ENCODE assay signal across 15 cellular contexts in the genomic region with DNA sequence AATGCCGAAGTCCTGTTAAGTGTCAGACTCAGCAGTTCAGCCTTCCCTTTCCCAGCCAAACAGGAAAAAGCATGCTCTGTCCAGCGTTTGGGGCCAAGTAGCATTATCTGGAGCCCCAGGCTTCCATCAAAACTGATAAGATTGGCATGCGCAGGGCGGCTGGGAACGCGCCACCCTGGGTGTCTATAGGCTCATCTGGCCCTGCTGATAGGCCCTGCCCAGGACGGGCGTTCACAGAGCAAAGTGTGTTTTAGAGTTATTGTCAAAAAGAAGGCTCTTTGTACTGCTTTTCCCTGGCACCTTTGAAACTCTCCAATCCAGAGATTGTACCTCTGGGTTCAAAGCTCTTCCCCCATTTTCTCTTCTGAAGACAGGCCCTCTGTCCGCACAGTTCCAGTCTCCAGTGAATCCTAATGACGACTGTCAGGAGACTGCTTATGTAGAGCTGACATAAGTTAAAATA. TPM values are rescaled to one million over a fixed set of nuclear protein-coding genes. Genes with fewer than 3 reads are reported as not detected.
A peak's percentile ranks its signal among the peaks of the same experiment; 100 is the strongest.
DNase-seq lines count a peak whose midpoint lies in the region; TF ChIP-seq lines count a peak whose summit lies in the region.
"Had no signal": no experiment of that assay in that cellular context is flagged by ENCODE, and none has a peak within 500 bp of the region (broad histone marks: within the 10 kb centered on the region; RNA-seq: fewer than 3 reads in every experiment).

A gene with protein sequence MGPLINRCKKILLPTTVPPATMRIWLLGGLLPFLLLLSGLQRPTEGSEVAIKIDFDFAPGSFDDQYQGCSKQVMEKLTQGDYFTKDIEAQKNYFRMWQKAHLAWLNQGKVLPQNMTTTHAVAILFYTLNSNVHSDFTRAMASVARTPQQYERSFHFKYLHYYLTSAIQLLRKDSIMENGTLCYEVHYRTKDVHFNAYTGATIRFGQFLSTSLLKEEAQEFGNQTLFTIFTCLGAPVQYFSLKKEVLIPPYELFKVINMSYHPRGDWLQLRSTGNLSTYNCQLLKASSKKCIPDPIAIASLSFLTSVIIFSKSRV (minus strand): TSS at position 102 of the 463 bp plus-strand sequence. CDS start 413 bp downstream, outside the sequence.

- H2AK5ac ChIP-seq in mesenchymal stem cell (ENCODE audit: low read length, severe bottlenecking), result no peak within 1 kb of the TSS

- CTCF ChIA-PET in Caco-2 (lab: Charles Lee) (interaction anchor here (2.2 kb wide), 1 partner anchor 152 kb away, joined by 6 read pairs; no protein-coding TSS in a partner anchor), MCF 10A (lab: Yijun Ruan, JAX) (interaction anchor here (0.7 to 7.1 kb wide), 6 partner anchors 10 to 378 kb away, joined by 3 to 121 read pairs (median 6); partner anchors contain the start of gene RERG)

- no peaks in the 10 kb centered on the region for H3K9me3 ChIP-seq in Caco-2
- no peaks in the 10 kb centered on the region for H3K9me3 ChIP-seq in hepatocyte (ENCODE audit: low read depth)
- no peaks in the 10 kb centered on the region for H3K9me3 ChIP-seq in sigmoid colon
- H3K9me3 ChIP-seq in mesenchymal stem cell (ENCODE audit: control insufficient read depth, low read length), result no peaks in the 10 kb centered on the region

- TF ChIP-seq EP300 in sigmoid colon (IDR thresholded peaks at IDR 0.05), result no peak

- H3K4me3 Mint-ChIP-seq in Caco-2 (ENCODE audit: unreplicated experiment) (peak within 1 kb of the TSS; percentile 13), MCF 10A (ENCODE audit: unreplicated experiment) (no peak within 1 kb of the TSS)
- H3K4me3 Mint-ChIP-seq: naive thymus-derived CD8-positive, alpha-beta T cell had no signal

- H2BK15ac ChIP-seq in mesenchymal stem cell (ENCODE audit: low read depth, poor library complexity, severe bottlenecking), result no peak within 1 kb of the TSS

- DNase-seq in Caco-2 (peak; percentile 24 to 57), MCF 10A (ENCODE audit: unreplicated experiment) (no peak), hepatocyte (ENCODE audit: low spot score) (no peak), sigmoid colon (no peak), mesenchymal stem cell (no peak), activated gamma-delta T cell treated with Interleukin-2 at 50 U/mL for 16 hours (no peak), NCI-H2227 (lab: John Stamatoyannopoulos, UW; ENCODE audit: unreplicated experiment) (no peak)
- DNase-seq in stimulated activated CD4-positive, alpha-beta T cell treated with anti-CD3 and anti-CD28 coated beads, Interleukin-12 subunit alpha, Interleukin-12 subunit beta, amount 100 ng/mL, for 4 hours, result no peak
- DNase-seq: activated CD4-positive, alpha-beta T cell treated with anti-CD3 and anti-CD28 coated beads, Interleukin-2, amount 50 U/mL, for 4 hours; activated gamma-delta T cell; central memory CD4-positive, alpha-beta T cell; DMS 273 treated with DMSO at 0.1 percent for 48 hours; naive thymus-derived CD8-positive, alpha-beta T cell; small intestine; T-helper 2 cell had no signal

- H2BK120ac ChIP-seq in mesenchymal stem cell (ENCODE audit: low read depth, low read length), result no peak within 1 kb of the TSS

- H3K9ac ChIP-seq in mesenchymal stem cell (ENCODE audit: low read length), result no peak within 1 kb of the TSS

- no peaks in the 10 kb centered on the region for H3K79me1 ChIP-seq in mesenchymal stem cell (replicated peaks; ENCODE audit: low read length, poor library complexity, severe bottlenecking)

- intact Hi-C loops in Caco-2 (cut with micrococcal nuclease; ENCODE audit: unreplicated experiment) (loop anchor here (2.0 to 5.0 kb wide), 2 partner anchors 41 to 69 kb away; partner anchors contain the start of genes C12orf60 and WBP11), MCF 10A (cut with micrococcal nuclease) (loop anchor here (10.0 kb wide), 1 partner anchor 69 kb away; a partner anchor contains a TSS), sigmoid colon (cut with DNase I) (loop anchor here (2.0 to 10.0 kb wide), 4 partner anchors 49 to 741 kb away; no protein-coding TSS in a partner anchor)

- H3K27ac Mint-ChIP-seq in Caco-2 (ENCODE audit: unreplicated experiment), result peak within 1 kb of the TSS; percentile 24
- H3K27ac Mint-ChIP-seq in MCF 10A (ENCODE audit: low read depth, unreplicated experiment), result peak within 1 kb of the TSS; percentile 86
- H3K27ac Mint-ChIP-seq: naive thymus-derived CD8-positive, alpha-beta T cell had no signal

- no peak within 1 kb of the TSS for H4K8ac ChIP-seq in mesenchymal stem cell (ENCODE audit: low read length)

- TF ChIP-seq CTCF in Caco-2 (IDR thresholded peaks at IDR 0.05; ENCODE audit: insufficient read depth in 1 of 2, low read depth in 1 of 2, low read length in 1 of 2, severe bottlenecking in 1 of 2, unreplicated experiment in 1 of 2) (no peak), MCF 10A (IDR thresholded peaks at IDR 0.05; ENCODE audit: unreplicated experiment) (no peak), hepatocyte (IDR thresholded peaks at IDR 0.05; ENCODE audit: poor library complexity) (no peak), sigmoid colon (IDR thresholded peaks at IDR 0.05) (no peak)

- no peaks in the 10 kb centered on the region for H4K20me1 ChIP-seq in hepatocyte (ENCODE audit: insufficient read depth, poor library complexity, severe bottlenecking)

- H2AFZ ChIP-seq in hepatocyte (peak within 1 kb of the TSS; percentile 27), mesenchymal stem cell (ENCODE audit: low read depth, low read length) (no peak within 1 kb of the TSS)

- POLR2A ChIA-PET in Caco-2 (lab: Charles Lee) (no interaction called here), MCF 10A (lab: Yijun Ruan, JAX) (no interaction called here)

- H3K23ac ChIP-seq in mesenchymal stem cell (ENCODE audit: low read length in 2 of 2), result no peak within 1 kb of the TSS

- peak within 1 kb of the TSS in 1 of 2 experiments; percentile 78 for H3K18ac ChIP-seq in mesenchymal stem cell (ENCODE audit: low read depth in 1 of 2, low read length in 2 of 2)

- H3K27me3 ChIP-seq in Caco-2 (replicated peaks; ENCODE audit: control insufficient read depth, insufficient read depth, low read length), result no peaks in the 10 kb centered on the region
- H3K27me3 ChIP-seq in hepatocyte, result no peaks in the 10 kb centered on the region
- no peaks in the 10 kb centered on the region for H3K27me3 ChIP-seq in sigmoid colon
- H3K27me3 ChIP-seq in mesenchymal stem cell (ENCODE audit: control insufficient read depth in 1 of 2, insufficient read depth in 1 of 2, low read length in 2 of 2), result no peaks in the 10 kb centered on the region

- H3K79me2 ChIP-seq in hepatocyte, result no peaks in the 10 kb centered on the region

- H3K9me3 Mint-ChIP-seq in Caco-2 (ENCODE audit: unreplicated experiment) (peaks cover 11% of the 10 kb centered on the region), MCF 10A (ENCODE audit: unreplicated experiment) (no peaks in the 10 kb centered on the region)
- H3K9me3 Mint-ChIP-seq: naive thymus-derived CD8-positive, alpha-beta T cell had no signal

- H3K4me1 Mint-ChIP-seq in Caco-2 (ENCODE audit: low read depth, unreplicated experiment), result peaks cover 20% of the 10 kb centered on the region
- H3K4me1 Mint-ChIP-seq in MCF 10A (ENCODE audit: insufficient read depth, unreplicated experiment), result peaks cover 32% of the 10 kb centered on the region

- H3K27me3 Mint-ChIP-seq in Caco-2 (ENCODE audit: insufficient read depth, unreplicated experiment) (peaks cover 2% of the 10 kb centered on the region), MCF 10A (ENCODE audit: insufficient read depth, unreplicated experiment) (no peaks in the 10 kb centered on the region)

- no TSS peak for BruUV-seq in Caco-2 (replicated peaks; lab: Mats Ljungman, UMichigan)
- BruUV-seq in MCF 10A (replicated peaks; lab: Mats Ljungman, UMichigan), result no TSS peak

- H3K36me3 ChIP-seq in Caco-2 (ENCODE audit: control insufficient read depth, insufficient read depth, low read length), result no peaks in the 10 kb centered on the region
- no peaks in the 10 kb centered on the region for H3K36me3 ChIP-seq in hepatocyte (replicated peaks; ENCODE audit: insufficient read depth, low read depth)
- no peaks in the 10 kb centered on the region for H3K36me3 ChIP-seq in sigmoid colon
- no peaks in the 10 kb centered on the region for H3K36me3 ChIP-seq in mesenchymal stem cell (ENCODE audit: control insufficient read depth in 1 of 2, insufficient read depth in 2 of 2, low read depth in 1 of 2, low read length in 2 of 2)

- peaks cover 32% of the 10 kb centered on the region for H3K4me1 ChIP-seq in Caco-2
- peaks cover 36% of the 10 kb centered on the region for H3K4me1 ChIP-seq in hepatocyte (ENCODE audit: insufficient read depth)
- peaks cover 0 to 35% (median 29%) of the 10 kb centered on the region in 4 donors for H3K4me1 ChIP-seq in sigmoid colon
- peaks cover 2% of the 10 kb centered on the region for H3K4me1 ChIP-seq in mesenchymal stem cell (ENCODE audit: control insufficient read depth, insufficient read depth, low read depth, low read length)

- H4K91ac ChIP-seq in mesenchymal stem cell (ENCODE audit: low read length), result no peak within 1 kb of the TSS

- no peak for TF ChIP-seq POLR2A in sigmoid colon (IDR thresholded peaks at IDR 0.05)

- H3K9me2 ChIP-seq in hepatocyte (replicated peaks; ENCODE audit: insufficient read depth), result no peaks in the 10 kb centered on the region

- no peak within 1 kb of the TSS for H2BK5ac ChIP-seq in mesenchymal stem cell (ENCODE audit: low read depth, low read length, poor library complexity, severe bottlenecking)

- no peaks in the 10 kb centered on the region for H3K36me3 Mint-ChIP-seq in Caco-2 (ENCODE audit: insufficient read depth, unreplicated experiment)
- no peaks in the 10 kb centered on the region for H3K36me3 Mint-ChIP-seq in MCF 10A (ENCODE audit: insufficient read depth, unreplicated experiment)

- H3K27ac ChIP-seq in hepatocyte (peak within 1 kb of the TSS; percentile 77), sigmoid colon (peak within 1 kb of the TSS; percentile 58 to 65 (median 60)), mesenchymal stem cell (ENCODE audit: low read length, poor library complexity, severe bottlenecking) (no peak within 1 kb of the TSS)

- H3K4me2 ChIP-seq in hepatocyte, result peak within 1 kb of the TSS; percentile 45
- H3K4me2 ChIP-seq in mesenchymal stem cell (ENCODE audit: low read length, poor library complexity, severe bottlenecking), result no peak within 1 kb of the TSS

- no peak within 1 kb of the TSS for H3K14ac ChIP-seq in mesenchymal stem cell (ENCODE audit: low read length in 2 of 2)

- peak within 1 kb of the TSS in 1 of 2 experiments; percentile 67 for H3K4ac ChIP-seq in mesenchymal stem cell (ENCODE audit: low read depth in 1 of 2, low read length in 2 of 2)

- 56% methylated on average over 10 of the region's 10 CpGs for WGBS in hepatocyte (ENCODE audit: low lambda C conversion rate, missing lambda C conversion rate)
- 81 to 85% methylated on average over 10 of the region's 10 CpGs for WGBS in sigmoid colon, 2 donors
- 86% methylated on average over 10 of the region's 10 CpGs for WGBS in mesenchymal stem cell

- H3K4me3 ChIP-seq in Caco-2 (ENCODE audit: low read depth, low read length), result no peak within 1 kb of the TSS
- H3K4me3 ChIP-seq in hepatocyte, result peak within 1 kb of the TSS; percentile 2
- H3K4me3 ChIP-seq in sigmoid colon, result no peak within 1 kb of the TSS
- H3K4me3 ChIP-seq in mesenchymal stem cell (ENCODE audit: insufficient read depth in 1 of 2, low read depth in 1 of 2, low read length in 2 of 2), result no peak within 1 kb of the TSS

- H2BK12ac ChIP-seq in mesenchymal stem cell (ENCODE audit: low read length in 2 of 2), result peak within 1 kb of the TSS in 1 of 2 experiments; percentile 88

RNA-seq across cellular contexts. Expression of the gene that starts here (rescaled TPM):
- total RNA-seq in Caco-2 (2022) (0.19 and 0.57 TPM in 2 replicates), MCF 10A (2022) (not detected in 2 replicates), hepatocyte (4.9 and 6.3 TPM in 2 replicates), sigmoid colon (1 to 10 TPM in 2 of 4 donors, under 1 TPM in 2; 0.27 to 3.1 (median 1.2) TPM)
- polyA plus RNA-seq in hepatocyte (5.1 and 7.3 TPM in 2 replicates), sigmoid colon (under 1 TPM in 2 of 3 donors, not detected in 1; 0.36 to 0.60 TPM)
- polyA plus RNA-seq in mesenchymal stem cell (2013, experiment 1 of 2), result 0.04 TPM
- polyA plus RNA-seq in mesenchymal stem cell (2013, experiment 2 of 2), result 0.03 TPM
- total RNA-seq: naive thymus-derived CD8-positive, alpha-beta T cell had no signal
- polyA plus RNA-seq: naive thymus-derived CD8-positive, alpha-beta T cell had no signal

Comparison
In these comparisons a context has a peak if more than half of its experiments do, and no peak if none do; other contexts are left out.
1. Peak in DNase-seq in Caco-2; RNA of the gene not detected or under 1 TPM.